25 cellular contexts compared by ENCODE assay signal in the genomic region with DNA sequence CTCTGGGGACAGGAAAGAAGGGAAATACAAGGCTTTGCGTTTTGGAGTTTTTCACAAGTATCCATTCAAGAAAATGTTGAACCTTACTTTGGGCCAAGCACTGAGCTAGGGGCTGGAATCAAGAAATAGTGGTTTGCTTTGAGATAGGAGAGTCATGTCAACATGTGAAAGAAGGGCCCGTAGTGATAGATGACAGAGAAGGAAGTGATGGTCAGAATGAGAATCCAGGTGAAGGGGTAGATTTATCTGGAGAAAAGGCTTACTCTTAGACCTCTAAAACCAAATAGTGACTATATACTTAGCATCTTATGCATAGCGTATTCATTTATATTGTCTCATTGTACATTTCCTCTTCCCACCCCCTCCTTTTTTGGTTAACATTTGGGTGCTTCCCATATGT.
DNase-seq lines count a peak whose midpoint lies in the region; ATAC-seq and TF ChIP-seq lines count a peak whose summit lies in the region.
"Had no signal": no experiment of that assay in that cellular context is flagged by ENCODE, and none has a peak within 500 bp of the region (broad histone marks: within the 10 kb centered on the region; RNA-seq: fewer than 3 reads in every experiment).

No MANE protein-coding gene starts in this region.

- peaks cover 73% of the 10 kb centered on the region for H3K4me1 Mint-ChIP-seq in activated T-cell treated with anti-CD3 and anti-CD28 coated beads, Interleukin-2, amount 50 U/mL, for 72 hours (ENCODE audit: low read depth)
- H3K4me1 Mint-ChIP-seq in activated T-helper 2 cell treated with anti-CD3 and anti-CD28 coated beads, Interferon-gamma antibody, Interleukin-2, Interleukin-4, amounts not matched to agents 10 μg/mL and 5 μg/mL and 100 μg/mL, durations not matched to agents 14 hours and 24 hours and 36 hours (ENCODE audit: low read depth): peaks cover 91% of the 10 kb centered on the region

- H3K36me3 ChIP-seq in psoas muscle (ENCODE audit: insufficient read depth in 1 of 2, low read depth in 1 of 2): no peaks in the 10 kb centered on the region
- H3K36me3 ChIP-seq: HAP-1, SJSA1 had no signal

- intact Hi-C loops in activated T-helper 2 cell treated with anti-CD3 and anti-CD28 coated beads, Interferon-gamma antibody, Interleukin-2, Interleukin-4, amounts not matched to agents 10 μg/mL and 5 μg/mL and 100 μg/mL, durations not matched to agents 14 hours and 24 hours and 36 hours (cut with micrococcal nuclease): loop anchor here (5.0 kb wide), 1 partner anchor 103 kb away; no protein-coding TSS in a partner anchor
- intact Hi-C loops in psoas muscle (cut with DNase I): no loop called here

- H3K4me3 ChIP-seq in psoas muscle: no peak overlapping the region
- H3K4me3 ChIP-seq: A549; BLaER1 treated with 17β-estradiol and CSF1 and Interleukin-3, amounts not matched to agents 10 nM and 100 nM; GM23248; HAP-1; PC-9; SJSA1 had no signal

- peak overlapping the region; percentile 7 for H3K27ac Mint-ChIP-seq in activated T-cell treated with anti-CD3 and anti-CD28 coated beads, Interleukin-2, amount 50 U/mL, for 72 hours
- H3K27ac Mint-ChIP-seq in activated T-helper 2 cell treated with anti-CD3 and anti-CD28 coated beads, Interferon-gamma antibody, Interleukin-2, Interleukin-4, amounts not matched to agents 10 μg/mL and 5 μg/mL and 100 μg/mL, durations not matched to agents 14 hours and 24 hours and 36 hours: peak overlapping the region; percentile 85
- H3K27ac Mint-ChIP-seq: CD4-positive, alpha-beta T cell; HFFc6 had no signal

- peaks cover 4 to 5% of the 10 kb centered on the region in 2 donors for H3K36me3 Mint-ChIP-seq in activated T-cell treated with anti-CD3 and anti-CD28 coated beads, Interleukin-2, amount 50 U/mL, for 72 hours (ENCODE audit: insufficient read depth in 2 of 2)
- peaks cover 68% of the 10 kb centered on the region for H3K36me3 Mint-ChIP-seq in activated T-helper 2 cell treated with anti-CD3 and anti-CD28 coated beads, Interferon-gamma antibody, Interleukin-2, Interleukin-4, amounts not matched to agents 10 μg/mL and 5 μg/mL and 100 μg/mL, durations not matched to agents 14 hours and 24 hours and 36 hours (ENCODE audit: low read depth)

- WGBS in psoas muscle, 3 donors: 81 to 86% (median 84%) methylated on average over 3 of the region's 3 CpGs

- ATAC-seq in activated T-cell treated with anti-CD3 and anti-CD28 coated beads, Interleukin-2, amount 50 U/mL, for 72 hours (replicated peaks in 1 of 2): peak; percentile 51 to 59
- no peak for ATAC-seq in psoas muscle
- ATAC-seq: A549 had no signal

- no peaks in the 10 kb centered on the region for H3K27me3 ChIP-seq in layer of hippocampus (ENCODE audit: control insufficient read depth, insufficient read depth, low read length)
- no peaks in the 10 kb centered on the region for H3K27me3 ChIP-seq in psoas muscle (ENCODE audit: insufficient read depth in 3 of 3, low read length in 2 of 3)
- H3K27me3 ChIP-seq: BLaER1 treated with 17β-estradiol and CSF1 and Interleukin-3, amounts not matched to agents 10 nM and 100 nM; SJSA1 had no signal

- no peaks in the 10 kb centered on the region for H3K9me3 ChIP-seq in psoas muscle
- H3K9me3 ChIP-seq: HAP-1, SJSA1 had no signal

- H3K27me3 Mint-ChIP-seq in activated T-cell treated with anti-CD3 and anti-CD28 coated beads, Interleukin-2, amount 50 U/mL, for 72 hours (ENCODE audit: low read depth): no peaks in the 10 kb centered on the region
- no peaks in the 10 kb centered on the region for H3K27me3 Mint-ChIP-seq in activated T-helper 2 cell treated with anti-CD3 and anti-CD28 coated beads, Interferon-gamma antibody, Interleukin-2, Interleukin-4, amounts not matched to agents 10 μg/mL and 5 μg/mL and 100 μg/mL, durations not matched to agents 14 hours and 24 hours and 36 hours (ENCODE audit: low read depth)
- H3K27me3 Mint-ChIP-seq: CD4-positive, alpha-beta T cell had no signal

- peak overlapping the region; percentile 11 to 15 for H3K4me3 Mint-ChIP-seq in activated T-cell treated with anti-CD3 and anti-CD28 coated beads, Interleukin-2, amount 50 U/mL, for 72 hours
- H3K4me3 Mint-ChIP-seq in activated T-helper 2 cell treated with anti-CD3 and anti-CD28 coated beads, Interferon-gamma antibody, Interleukin-2, Interleukin-4, amounts not matched to agents 10 μg/mL and 5 μg/mL and 100 μg/mL, durations not matched to agents 14 hours and 24 hours and 36 hours (ENCODE audit: low read depth): peak overlapping the region; percentile 19
- H3K4me3 Mint-ChIP-seq: CD4-positive, alpha-beta T cell; HFFc6 had no signal

- no peaks in the 10 kb centered on the region for H3K4me1 ChIP-seq in psoas muscle
- H3K4me1 ChIP-seq: A549, HAP-1, SJSA1 had no signal

- H3K27ac ChIP-seq in layer of hippocampus (ENCODE audit: low read depth, low read length) (peak overlapping the region; percentile 86), psoas muscle (no peak overlapping the region)
- H3K27ac ChIP-seq: A549; BLaER1 treated with 17β-estradiol and CSF1 and Interleukin-3, amounts not matched to agents 10 nM and 100 nM; GM23248; PC-9; SJSA1 had no signal

- no peak for TF ChIP-seq CTCF in psoas muscle (IDR thresholded peaks at IDR 0.05)

- H3K9me3 Mint-ChIP-seq in activated T-cell treated with anti-CD3 and anti-CD28 coated beads, Interleukin-2, amount 50 U/mL, for 72 hours: no peaks in the 10 kb centered on the region
- peaks cover 7% of the 10 kb centered on the region for H3K9me3 Mint-ChIP-seq in activated T-helper 2 cell treated with anti-CD3 and anti-CD28 coated beads, Interferon-gamma antibody, Interleukin-2, Interleukin-4, amounts not matched to agents 10 μg/mL and 5 μg/mL and 100 μg/mL, durations not matched to agents 14 hours and 24 hours and 36 hours
- H3K9me3 Mint-ChIP-seq: CD4-positive, alpha-beta T cell had no signal

- no peak for DNase-seq in activated T-cell treated with anti-CD3 and anti-CD28 coated beads, Interleukin-2, amount 50 U/mL, for 72 hours
- DNase-seq in activated T-cell treated with anti-CD3 and anti-CD28 coated beads, Interleukin-2, amount 50 U/mL, for 1 hour: no peak
- no peak for DNase-seq in activated T-helper 2 cell treated with anti-CD3 and anti-CD28 coated beads, Interferon-gamma antibody, Interleukin-2, Interleukin-4, amounts not matched to agents 10 μg/mL and 5 μg/mL and 100 μg/mL, durations not matched to agents 14 hours and 24 hours and 36 hours (ENCODE audit: low spot score)
- no peak for DNase-seq in inferior parietal cortex (ENCODE audit: extremely low spot score)
- no peak for DNase-seq in putamen (ENCODE audit: low spot score)
- DNase-seq in psoas muscle: no peak
- DNase-seq: AML-193; CD4-positive, alpha-beta T cell; GM23248; HFFc6; IMR-90; KG1; MM.1S; NCI-H1048; NCI-H1417; NCI-H1694; NCI-H2029 treated with DMSO at 0.1 percent for 48 hours; NCI-H526 treated with DMSO at 0.1 percent for 48 hours; PC-9; Right ventricle myocardium superior had no signal

Comparison
In these comparisons a context has a peak if more than half of its experiments do, and no peak if none do; other contexts are left out.
1. ATAC-seq: peak in activated T-cell treated with anti-CD3 and anti-CD28 coated beads, Interleukin-2, amount 50 U/mL, for 72 hours (2 of 2); none in psoas muscle (0 of 4).